In genomic region chr1:19208710-19209438, GRCh38 we compare ENCODE assay signal across 1 cellular context.
TF ChIP-seq lines count a peak whose summit lies in the region.

No MANE protein-coding gene starts in this region.

TF ChIP-seq in GM23338, 12 proteins besides CTCF, POLR2A, EP300 and RAD21 (continued from another document):
- TF ChIP-seq REST (IDR thresholded peaks at IDR 0.05; ENCODE audit: unreplicated experiment) (no peak), STAT1 (IDR thresholded peaks at IDR 0.05; ENCODE audit: unreplicated experiment) (no peak), EZH2 (IDR thresholded peaks at IDR 0.05; ENCODE audit: low read depth, unreplicated experiment) (no peak)
TF ChIP-seq in GM23338: peak in this region for 0.
